ENCODE assay signal across 29 cellular contexts in genomic region chr16:17019366-17019765, GRCh38.
"Had no signal": no experiment of that assay in that cellular context is flagged by ENCODE, and none has a peak within 500 bp of the region (broad histone marks: within the 10 kb centered on the region; RNA-seq: fewer than 3 reads in every experiment).

No MANE protein-coding gene starts in this region.

- H3K36me3 ChIP-seq: neural progenitor cell, ovary, right lobe of liver, sigmoid colon, stomach, thoracic aorta, thyroid gland, tibial nerve, upper lobe of left lung, vagina had no signal

- H3K9ac ChIP-seq: neural progenitor cell, parathyroid adenoma had no signal

- H3K4me1 Mint-ChIP-seq: nephron; stimulated activated effector memory CD8-positive, alpha-beta T cell treated with anti-CD3 and anti-CD28 coated beads, Interleukin-12 subunit alpha, Interleukin-12 subunit beta, amount 100 ng/mL, for 72 hours had no signal

- H3K4me2 ChIP-seq: neural progenitor cell had no signal

- H3K9me3 Mint-ChIP-seq: natural killer cell; stimulated activated effector memory CD8-positive, alpha-beta T cell treated with anti-CD3 and anti-CD28 coated beads, Interleukin-12 subunit alpha, Interleukin-12 subunit beta, amount 100 ng/mL, for 72 hours had no signal

- FAIRE-seq: small intestine, urothelium cell line had no signal

- H3K36me3 Mint-ChIP-seq: natural killer cell; neural progenitor cell; stimulated activated effector memory CD8-positive, alpha-beta T cell treated with anti-CD3 and anti-CD28 coated beads, Interleukin-12 subunit alpha, Interleukin-12 subunit beta, amount 100 ng/mL, for 72 hours had no signal

- ATAC-seq: naive thymus-derived CD4-positive, alpha-beta T cell; natural killer cell; psoas muscle; right cardiac atrium; right lobe of liver; stimulated activated effector memory CD8-positive, alpha-beta T cell treated with anti-CD3 and anti-CD28 coated beads, Interleukin-12 subunit alpha, Interleukin-12 subunit beta, amount 100 ng/mL, for 72 hours had no signal

- H3K27me3 ChIP-seq: neural progenitor cell, ovary, right lobe of liver, thyroid gland, tibial nerve, upper lobe of left lung, vagina had no signal

- H3K4me3 ChIP-seq: neural progenitor cell, ovary, psoas muscle, right lobe of liver, sigmoid colon, stomach, thoracic aorta, thyroid gland, tibial nerve, upper lobe of left lung, vagina had no signal

- H3K4me3 Mint-ChIP-seq: naive thymus-derived CD4-positive, alpha-beta T cell; natural killer cell; nephron; neural progenitor cell; stimulated activated effector memory CD8-positive, alpha-beta T cell treated with anti-CD3 and anti-CD28 coated beads, Interleukin-12 subunit alpha, Interleukin-12 subunit beta, amount 100 ng/mL, for 72 hours; stimulated activated naive CD8-positive, alpha-beta T cell treated with anti-CD3 and anti-CD28 coated beads, Interleukin-15, Interleukin-2, amounts not matched to agents 100 ng/mL and 50 ng/mL, for 24 hours had no signal

- H3K79me2 ChIP-seq: parathyroid adenoma had no signal

- H3K9me3 ChIP-seq: ovary, right lobe of liver, thoracic aorta, thyroid gland, upper lobe of left lung had no signal

- H3K27ac Mint-ChIP-seq: naive thymus-derived CD4-positive, alpha-beta T cell; natural killer cell; nephron; neural progenitor cell; progenitor cell of endocrine pancreas; stimulated activated effector memory CD8-positive, alpha-beta T cell treated with anti-CD3 and anti-CD28 coated beads, Interleukin-12 subunit alpha, Interleukin-12 subunit beta, amount 100 ng/mL, for 72 hours; stimulated activated naive CD8-positive, alpha-beta T cell treated with anti-CD3 and anti-CD28 coated beads, Interleukin-15, Interleukin-2, amounts not matched to agents 100 ng/mL and 50 ng/mL, for 24 hours had no signal

- H3K27me3 Mint-ChIP-seq: progenitor cell of endocrine pancreas; stimulated activated naive CD8-positive, alpha-beta T cell treated with anti-CD3 and anti-CD28 coated beads, Interleukin-15, Interleukin-2, amounts not matched to agents 100 ng/mL and 50 ng/mL, for 24 hours had no signal

- DNase-seq: naive thymus-derived CD4-positive, alpha-beta T cell; natural killer cell; occipital lobe; ovary; posterior cingulate gyrus; psoas muscle; right cardiac atrium; right lobe of liver; sigmoid colon; small intestine; stimulated activated CD4-positive, alpha-beta T cell treated with anti-CD3 and anti-CD28 coated beads, Interleukin-15, amount 100 ng/mL, for 24 hours; stimulated activated CD4-positive, alpha-beta T cell treated with anti-CD3 and anti-CD28 coated beads, Interleukin-2, amount 100 ng/mL, for 24 hours; stimulated activated CD4-positive, alpha-beta T cell treated with anti-CD3 and anti-CD28 coated beads, Interleukin-2, amount 100 ng/mL, for 48 hours; stimulated activated CD4-positive, alpha-beta T cell treated with anti-CD3 and anti-CD28 coated beads, Interleukin-4, amount 100 ng/mL, for 24 hours; stimulated activated naive CD4-positive, alpha-beta T cell; stomach; thyroid gland; trophoblast cell; upper lobe of left lung had no signal

- H3K27ac ChIP-seq: neural progenitor cell, ovary, parathyroid adenoma, psoas muscle, right lobe of liver, sigmoid colon, stomach, thoracic aorta, thyroid gland, tibial nerve, upper lobe of left lung, vagina had no signal

- H3K4me1 ChIP-seq: parathyroid adenoma, psoas muscle, right lobe of liver, sigmoid colon, stomach, thyroid gland, tibial nerve, upper lobe of left lung had no signal

- H2AFZ ChIP-seq: neural progenitor cell, parathyroid adenoma had no signal
